Comparison of ENCODE assay signal across 38 cellular contexts in the genomic region with DNA sequence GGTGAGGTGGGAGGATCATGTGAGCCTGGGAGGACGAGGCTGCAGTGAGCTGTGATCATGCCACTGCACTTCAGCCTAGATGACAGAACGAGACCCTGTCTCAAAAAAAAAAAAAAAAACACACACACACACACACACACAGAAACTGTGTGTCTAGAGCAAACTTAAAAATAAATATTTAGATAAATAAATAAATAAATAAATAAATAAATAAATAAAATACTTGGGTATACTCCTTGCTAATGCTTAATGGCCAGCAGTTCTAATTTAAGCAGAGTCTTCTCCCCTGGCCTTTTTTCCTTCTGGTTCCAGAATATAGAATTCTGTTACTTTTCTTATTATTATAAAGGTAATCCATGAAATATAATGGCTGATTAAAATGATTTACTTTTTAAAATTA. TPM values are rescaled to one million over a fixed set of nuclear protein-coding genes. Genes with fewer than 3 reads are reported as not detected.
"Had no signal": no experiment of that assay in that cellular context is flagged by ENCODE, and none has a peak within 500 bp of the region (broad histone marks: within the 10 kb centered on the region; RNA-seq: fewer than 3 reads in every experiment).

No MANE protein-coding gene starts in this region.

- H3K36me3 Mint-ChIP-seq: activated CD4-positive, alpha-beta memory T cell treated with anti-CD3 and anti-CD28 coated beads for 36 hours; activated naive CD4-positive, alpha-beta T cell treated with anti-CD3 and anti-CD28 coated beads, Interleukin-2, amount 50 U/mL, for 72 hours; activated naive CD8-positive, alpha-beta T cell treated with anti-CD3 and anti-CD28 coated beads for 36 hours had no signal

- ATAC-seq: activated CD8-positive, alpha-beta T cell treated with anti-CD3 and anti-CD28 coated beads for 36 hours; activated naive CD4-positive, alpha-beta T cell treated with anti-CD3 and anti-CD28 coated beads, Interleukin-2, amount 50 U/mL, for 72 hours; activated T-cell treated with anti-CD3 and anti-CD28 coated beads, Interleukin-2, amount 50 U/mL, for 4 hours; activated T-cell treated with anti-CD3 and anti-CD28 coated beads, Interleukin-2, amount 50 U/mL, for 72 hours; activated T-helper 17 cell treated with anti-CD3 and anti-CD28 coated beads, Interleukin-2, amount 50 U/mL, for 72 hours; body of pancreas had no signal

- H3K27ac Mint-ChIP-seq: activated B cell treated with CpG ODN at 0.5 μM for 24 hours; activated CD4-positive, alpha-beta memory T cell treated with anti-CD3 and anti-CD28 coated beads for 36 hours; activated CD4-positive, alpha-beta T cell treated with anti-CD3 and anti-CD28 coated beads, Interleukin-2, amount 10 ng/mL, durations not matched to agents 24 days and 14 days; activated CD8-positive, alpha-beta T cell treated with anti-CD3 and anti-CD28 coated beads for 36 hours; activated naive CD4-positive, alpha-beta T cell treated with anti-CD3 and anti-CD28 coated beads for 36 hours; activated naive CD4-positive, alpha-beta T cell treated with anti-CD3 and anti-CD28 coated beads, Interleukin-2, amount 50 U/mL, for 72 hours; activated naive CD8-positive, alpha-beta T cell treated with anti-CD3 and anti-CD28 coated beads for 36 hours; activated T-cell treated with anti-CD3 and anti-CD28 coated beads, Interleukin-2, amount 50 U/mL, for 72 hours; activated T-helper 1 cell treated with anti-CD3 and anti-CD28 coated beads, Interleukin-12 subunit alpha, Interleukin-12 subunit beta, Interleukin-2, Interleukin-4 antibody, amounts not matched to agents 30 ng/mL and 10 ng/mL and 1 ng/mL, durations not matched to agents 14 hours and 24 hours and 36 hours; activated T-helper 17 cell treated with anti-CD3 and anti-CD28 coated beads, Interleukin-2, amount 50 U/mL, for 72 hours; T-helper 1 cell treated with Interleukin-12 subunit alpha and Interleukin-12 subunit beta and Interleukin-4 antibody, amounts not matched to agents 30 μg/mL and 1 μg/mL, for 36 hours; T-helper 2 cell treated with Interferon-gamma antibody and Interleukin-4, amounts not matched to agents 5 μg/mL and 100 μg/mL, for 36 hours had no signal

- H3K4me3 Mint-ChIP-seq: activated B cell treated with CpG ODN at 0.5 μM for 24 hours; activated CD4-positive, alpha-beta memory T cell treated with anti-CD3 and anti-CD28 coated beads for 36 hours; activated CD4-positive, alpha-beta T cell treated with anti-CD3 and anti-CD28 coated beads, Interleukin-2, amount 10 ng/mL, durations not matched to agents 24 days and 14 days; activated CD8-positive, alpha-beta T cell treated with anti-CD3 and anti-CD28 coated beads for 36 hours; activated naive CD4-positive, alpha-beta T cell treated with anti-CD3 and anti-CD28 coated beads for 36 hours; activated naive CD8-positive, alpha-beta T cell treated with anti-CD3 and anti-CD28 coated beads for 36 hours; activated T-cell treated with anti-CD3 and anti-CD28 coated beads, Interleukin-2, amount 50 U/mL, for 4 hours; activated T-cell treated with anti-CD3 and anti-CD28 coated beads, Interleukin-2, amount 50 U/mL, for 72 hours; activated T-helper 1 cell treated with anti-CD3 and anti-CD28 coated beads, Interleukin-12 subunit alpha, Interleukin-12 subunit beta, Interleukin-2, Interleukin-4 antibody, amounts not matched to agents 30 ng/mL and 10 ng/mL and 1 ng/mL, durations not matched to agents 14 hours and 24 hours and 36 hours; activated T-helper 17 cell treated with anti-CD3 and anti-CD28 coated beads, Interleukin-2, amount 50 U/mL, for 72 hours; T-helper 1 cell treated with Interleukin-12 subunit alpha and Interleukin-12 subunit beta and Interleukin-4 antibody, amounts not matched to agents 30 μg/mL and 1 μg/mL, for 36 hours; T-helper 2 cell treated with Interferon-gamma antibody and Interleukin-4, amounts not matched to agents 5 μg/mL and 100 μg/mL, for 36 hours had no signal

- H3K27me3 Mint-ChIP-seq: activated B cell treated with CpG ODN at 0.5 μM for 24 hours; activated CD4-positive, alpha-beta memory T cell treated with anti-CD3 and anti-CD28 coated beads for 36 hours; activated CD4-positive, alpha-beta T cell treated with anti-CD3 and anti-CD28 coated beads, Interleukin-2, amount 10 ng/mL, durations not matched to agents 24 days and 14 days; activated CD8-positive, alpha-beta T cell treated with anti-CD3 and anti-CD28 coated beads for 36 hours; activated naive CD8-positive, alpha-beta T cell treated with anti-CD3 and anti-CD28 coated beads for 36 hours; activated T-helper 17 cell treated with anti-CD3 and anti-CD28 coated beads, Interleukin-2, amount 50 U/mL, for 72 hours had no signal

- H3K27ac ChIP-seq: adrenal gland, body of pancreas, brain microvascular endothelial cell, breast epithelium had no signal

- H3K9me3 ChIP-seq: adrenal gland, body of pancreas, breast epithelium had no signal

- H3K27me3 ChIP-seq: adrenal gland, body of pancreas, brain microvascular endothelial cell, breast epithelium had no signal

- DNase-seq: activated B cell treated with CpG ODN at 0.5 μM for 24 hours; activated CD4-positive, alpha-beta memory T cell treated with anti-CD3 and anti-CD28 coated beads for 36 hours; activated CD4-positive, alpha-beta T cell treated with anti-CD3 and anti-CD28 coated beads for 4 hours; activated CD4-positive, alpha-beta T cell treated with anti-CD3 and anti-CD28 coated beads, Interleukin-2, amount 10 ng/mL, durations not matched to agents 24 days and 14 days; activated CD4-positive, alpha-beta T cell treated with anti-CD3 and anti-CD28 coated beads, Interleukin-2, amount 50 U/mL, for 1 hour; activated CD4-positive, alpha-beta T cell treated with anti-CD3 and anti-CD28 coated beads, Interleukin-2, amount 50 U/mL, for 4 hours; activated CD4-positive, CD25-positive, alpha-beta regulatory T cell treated with anti-CD3 and anti-CD28 coated beads, Interleukin-2, amount 50 U/mL, for 72 hours; activated CD8-positive, alpha-beta memory T cell treated with anti-CD3 and anti-CD28 coated beads, Interleukin-2, amount 50 U/mL, for 4 hours; activated CD8-positive, alpha-beta T cell treated with anti-CD3 and anti-CD28 coated beads for 36 hours; activated effector memory CD4-positive, alpha-beta T cell treated with anti-CD3 and anti-CD28 coated beads, Interleukin-2, amount 50 U/mL, for 16 hours; activated gamma-delta T cell treated with Interleukin-2 at 50 U/mL for 16 hours; activated naive CD4-positive, alpha-beta T cell; activated naive CD4-positive, alpha-beta T cell treated with anti-CD3 and anti-CD28 coated beads for 36 hours; activated naive CD4-positive, alpha-beta T cell treated with anti-CD3 and anti-CD28 coated beads, Interleukin-2, amount 50 U/mL, for 16 hours; activated naive CD8-positive, alpha-beta T cell treated with anti-CD3 and anti-CD28 coated beads for 36 hours; activated T-cell treated with anti-CD3 and anti-CD28 coated beads for 4 hours; activated T-cell treated with anti-CD3 and anti-CD28 coated beads, Interleukin-2, amount 50 U/mL, for 1 hour; activated T-cell treated with anti-CD3 and anti-CD28 coated beads, Interleukin-2, amount 50 U/mL, for 4 hours; activated T-cell treated with anti-CD3 and anti-CD28 coated beads, Interleukin-2, amount 50 U/mL, for 72 hours; adrenal gland; amniotic stem cell; aorta; body of pancreas; brain microvascular endothelial cell; central memory CD4-positive, alpha-beta T cell; T-helper 2 cell; T-helper 9 cell had no signal

- H3K4me3 ChIP-seq: adrenal gland, body of pancreas, breast epithelium had no signal

- H3K4me1 ChIP-seq: breast epithelium had no signal

- H3K9me3 Mint-ChIP-seq: activated B cell treated with CpG ODN at 0.5 μM for 24 hours; activated CD4-positive, alpha-beta memory T cell treated with anti-CD3 and anti-CD28 coated beads for 36 hours; activated CD4-positive, alpha-beta T cell treated with anti-CD3 and anti-CD28 coated beads, Interleukin-2, amount 10 ng/mL, durations not matched to agents 24 days and 14 days; activated CD8-positive, alpha-beta T cell treated with anti-CD3 and anti-CD28 coated beads for 36 hours; activated naive CD4-positive, alpha-beta T cell treated with anti-CD3 and anti-CD28 coated beads for 36 hours; activated naive CD4-positive, alpha-beta T cell treated with anti-CD3 and anti-CD28 coated beads, Interleukin-2, amount 50 U/mL, for 72 hours; activated naive CD8-positive, alpha-beta T cell treated with anti-CD3 and anti-CD28 coated beads for 36 hours; activated T-cell treated with anti-CD3 and anti-CD28 coated beads, Interleukin-2, amount 50 U/mL, for 4 hours; activated T-cell treated with anti-CD3 and anti-CD28 coated beads, Interleukin-2, amount 50 U/mL, for 72 hours; activated T-helper 1 cell treated with anti-CD3 and anti-CD28 coated beads, Interleukin-12 subunit alpha, Interleukin-12 subunit beta, Interleukin-2, Interleukin-4 antibody, amounts not matched to agents 30 ng/mL and 10 ng/mL and 1 ng/mL, durations not matched to agents 14 hours and 24 hours and 36 hours; activated T-helper 17 cell treated with anti-CD3 and anti-CD28 coated beads, Interleukin-2, amount 50 U/mL, for 72 hours; T-helper 1 cell treated with Interleukin-12 subunit alpha and Interleukin-12 subunit beta and Interleukin-4 antibody, amounts not matched to agents 30 μg/mL and 1 μg/mL, for 36 hours; T-helper 2 cell treated with Interferon-gamma antibody and Interleukin-4, amounts not matched to agents 5 μg/mL and 100 μg/mL, for 36 hours had no signal

- FAIRE-seq: astrocyte, TTC549 had no signal

- H3K36me3 ChIP-seq: adrenal gland, brain microvascular endothelial cell, breast epithelium had no signal

RNA-seq across cellular contexts. Expression of a gene that starts 12.1 kb away (rescaled TPM):
- total RNA-seq: activated CD4-positive, alpha-beta T cell treated with anti-CD3 and anti-CD28 coated beads, Interleukin-2, amount 10 ng/mL, durations not matched to agents 24 days and 14 days; activated CD8-positive, alpha-beta memory T cell treated with anti-CD3 and anti-CD28 coated beads for 36 hours; activated CD8-positive, alpha-beta T cell treated with anti-CD3 and anti-CD28 coated beads for 36 hours; activated naive CD4-positive, alpha-beta T cell treated with anti-CD3 and anti-CD28 coated beads for 36 hours; activated naive CD4-positive, alpha-beta T cell treated with anti-CD3 and anti-CD28 coated beads, Interleukin-2, amount 50 U/mL, for 72 hours; activated T-helper 1 cell treated with anti-CD3 and anti-CD28 coated beads, Interleukin-12 subunit alpha, Interleukin-12 subunit beta, Interleukin-2, Interleukin-4 antibody, amounts not matched to agents 30 ng/mL and 10 ng/mL and 1 ng/mL, durations not matched to agents 14 hours and 24 hours and 36 hours had no signal

RNA-seq across cellular contexts. Expression of a gene that starts 37.0 kb away (rescaled TPM):
- total RNA-seq: activated CD4-positive, alpha-beta T cell treated with anti-CD3 and anti-CD28 coated beads, Interleukin-2, amount 10 ng/mL, durations not matched to agents 24 days and 14 days; activated CD8-positive, alpha-beta memory T cell treated with anti-CD3 and anti-CD28 coated beads for 36 hours; activated CD8-positive, alpha-beta T cell treated with anti-CD3 and anti-CD28 coated beads for 36 hours; activated T-cell treated with anti-CD3 and anti-CD28 coated beads, Interleukin-2, amount 50 U/mL, for 4 hours; activated T-helper 1 cell treated with anti-CD3 and anti-CD28 coated beads, Interleukin-12 subunit alpha, Interleukin-12 subunit beta, Interleukin-2, Interleukin-4 antibody, amounts not matched to agents 30 ng/mL and 10 ng/mL and 1 ng/mL, durations not matched to agents 14 hours and 24 hours and 36 hours; adrenal gland; aorta; astrocyte; breast epithelium; cardiac septum; cerebellum had no signal
- polyA plus RNA-seq: aorta had no signal
